ENCODE assay signal across 8 cellular contexts in genomic region chr1:30748699-30749401, GRCh38. TPM values are rescaled to one million over a fixed set of nuclear protein-coding genes. Genes with fewer than 3 reads are reported as not detected.
A peak's percentile ranks its signal among the peaks of the same experiment; 100 is the strongest.
DNase-seq lines count a peak whose midpoint lies in the region; ATAC-seq lines count a peak whose summit lies in the region.

No MANE protein-coding gene starts in this region.

- intact Hi-C loops in naive thymus-derived CD4-positive, alpha-beta T cell (cut with micrococcal nuclease), result loop anchor here (1.0 to 10.0 kb wide), 3 partner anchors 8 to 1186 kb away; partner anchors contain the start of genes LAPTM5 (in 2 of the 2), PTP4A2 (in 1 of the 2) and PUM1 (in 1 of the 2)

- peak overlapping the region; percentile 80 to 100 (median 85) for H3K4me3 Mint-ChIP-seq in CD8-positive, alpha-beta memory T cell
- peak overlapping the region; percentile 78 for H3K4me3 Mint-ChIP-seq in activated naive CD8-positive, alpha-beta T cell treated with anti-CD3 and anti-CD28 coated beads, Interleukin-2, amount 50 U/mL, for 24 hours
- H3K4me3 Mint-ChIP-seq in naive thymus-derived CD4-positive, alpha-beta T cell, result peak overlapping the region; percentile 82 to 99 (median 96)

- peak overlapping the region; percentile 77 for H3K4me2 ChIP-seq in Karpas-422 (ENCODE audit: low read depth, low read length, poor library complexity, severe bottlenecking)

- peak overlapping the region; percentile 92 to 100 (median 100) for H3K27ac Mint-ChIP-seq in CD8-positive, alpha-beta memory T cell
- H3K27ac Mint-ChIP-seq in activated naive CD8-positive, alpha-beta T cell treated with anti-CD3 and anti-CD28 coated beads, Interleukin-2, amount 50 U/mL, for 24 hours, result peak overlapping the region; percentile 97
- peak overlapping the region; percentile 90 to 100 (median 97) for H3K27ac Mint-ChIP-seq in naive thymus-derived CD4-positive, alpha-beta T cell

- H3K36me3 ChIP-seq in CD8-positive, alpha-beta memory T cell (ENCODE audit: insufficient read depth, low read length), result peaks cover 18% of the 10 kb centered on the region
- no peaks in the 10 kb centered on the region for H3K36me3 ChIP-seq in Karpas-422 (ENCODE audit: insufficient read depth, low read length)
- peaks cover 0 to 17% (median 0%) of the 10 kb centered on the region in 3 experiments for H3K36me3 ChIP-seq in naive thymus-derived CD4-positive, alpha-beta T cell (ENCODE audit: control insufficient read depth in 2 of 3, insufficient read depth in 3 of 3, low read length in 3 of 3)

- H3K27me3 ChIP-seq in CD8-positive, alpha-beta memory T cell (ENCODE audit: insufficient read depth, low read length, poor library complexity, severe bottlenecking), result no peaks in the 10 kb centered on the region
- no peaks in the 10 kb centered on the region for H3K27me3 ChIP-seq in Karpas-422 (ENCODE audit: low read length)
- H3K27me3 ChIP-seq in naive thymus-derived CD4-positive, alpha-beta T cell (ENCODE audit: control insufficient read depth in 2 of 2, insufficient read depth in 2 of 2, low read length in 2 of 2), result no peaks in the 10 kb centered on the region

- DNase-seq in CD8-positive, alpha-beta memory T cell, result no peak
- DNase-seq in Karpas-422 (peak; percentile 75), NCI-H2029 treated with DMSO at 0.1 percent for 48 hours (lab: John Stamatoyannopoulos, UW) (no peak), epidermal melanocyte (ENCODE audit: insufficient read length, low spot score) (no peak), GDM1 (lab: John Stamatoyannopoulos, UW) (no peak)
- no peak for DNase-seq in activated naive CD8-positive, alpha-beta T cell treated with anti-CD3 and anti-CD28 coated beads, Interleukin-2, amount 50 U/mL, for 24 hours
- peak in 2 of 9 donors; percentile 62 to 77 for DNase-seq in naive thymus-derived CD4-positive, alpha-beta T cell
- DNase-seq in central memory CD4-positive, alpha-beta T cell, result no peak

- peak overlapping the region; percentile 53 for H3K27ac ChIP-seq in CD8-positive, alpha-beta memory T cell (ENCODE audit: low read depth, low read length)
- H3K27ac ChIP-seq in Karpas-422 (ENCODE audit: low read length), result peak overlapping the region; percentile 99
- H3K27ac ChIP-seq in naive thymus-derived CD4-positive, alpha-beta T cell (ENCODE audit: low read depth, low read length), result peak overlapping the region; percentile 98

- H3K9me3 ChIP-seq in CD8-positive, alpha-beta memory T cell (ENCODE audit: low read length), result no peaks in the 10 kb centered on the region
- no peaks in the 10 kb centered on the region for H3K9me3 ChIP-seq in Karpas-422 (ENCODE audit: low read length)
- H3K9me3 ChIP-seq in naive thymus-derived CD4-positive, alpha-beta T cell (ENCODE audit: control insufficient read depth in 2 of 3, low read length in 3 of 3), result no peaks in the 10 kb centered on the region

- ATAC-seq in activated naive CD8-positive, alpha-beta T cell treated with anti-CD3 and anti-CD28 coated beads, Interleukin-2, amount 50 U/mL, for 24 hours, result peak; percentile 27
- no peak for ATAC-seq in naive thymus-derived CD4-positive, alpha-beta T cell

- no peaks in the 10 kb centered on the region for H3K9me2 ChIP-seq in Karpas-422 (replicated peaks; ENCODE audit: insufficient read depth, low read length)

- H3K79me2 ChIP-seq in Karpas-422 (ENCODE audit: low read length), result peaks cover 64% of the 10 kb centered on the region

- POLR2A ChIA-PET in CD8-positive, alpha-beta memory T cell (lab: Charles Lee), result interaction anchor here (1.6 to 11.8 kb wide), 3 partner anchors 8 to 16 kb away, joined by 4 to 189 read pairs (median 5); partner anchors contain the start of gene LAPTM5
- POLR2A ChIA-PET in naive thymus-derived CD4-positive, alpha-beta T cell (lab: Charles Lee), result interaction anchor here (0.6 to 42.4 kb wide), 3 partner anchors 6 to 1437 kb away, joined by 3 to 1281 read pairs (median 1281); partner anchors contain the start of genes LAPTM5 and MATN1

- H3K4me1 Mint-ChIP-seq in CD8-positive, alpha-beta memory T cell, result peaks cover 97 to 100% (median 100%) of the 10 kb centered on the region in 3 donors
- peaks cover 98% of the 10 kb centered on the region for H3K4me1 Mint-ChIP-seq in activated naive CD8-positive, alpha-beta T cell treated with anti-CD3 and anti-CD28 coated beads, Interleukin-2, amount 50 U/mL, for 24 hours
- H3K4me1 Mint-ChIP-seq in naive thymus-derived CD4-positive, alpha-beta T cell, result peaks cover 70 to 100% (median 95%) of the 10 kb centered on the region in 7 donors

- H3K4me1 ChIP-seq in CD8-positive, alpha-beta memory T cell (ENCODE audit: insufficient read depth, low read length), result peaks cover 98% of the 10 kb centered on the region
- peaks cover 100% of the 10 kb centered on the region for H3K4me1 ChIP-seq in Karpas-422 (ENCODE audit: low read length)
- H3K4me1 ChIP-seq in naive thymus-derived CD4-positive, alpha-beta T cell (ENCODE audit: control insufficient read depth in 2 of 2, insufficient read depth in 2 of 2, low read length in 2 of 2), result peaks cover 95 to 100% of the 10 kb centered on the region in 2 donors

- H3K36me3 Mint-ChIP-seq in CD8-positive, alpha-beta memory T cell, result peaks cover 0 to 76% (median 15%) of the 10 kb centered on the region in 3 donors
- H3K36me3 Mint-ChIP-seq in activated naive CD8-positive, alpha-beta T cell treated with anti-CD3 and anti-CD28 coated beads, Interleukin-2, amount 50 U/mL, for 24 hours (ENCODE audit: low read depth), result peaks cover 35% of the 10 kb centered on the region
- H3K36me3 Mint-ChIP-seq in naive thymus-derived CD4-positive, alpha-beta T cell, result peaks cover 0 to 50% (median 17%) of the 10 kb centered on the region in 5 donors

- H3K9ac ChIP-seq in Karpas-422 (ENCODE audit: low read length), result peak overlapping the region; percentile 73

- H3K9me3 Mint-ChIP-seq in CD8-positive, alpha-beta memory T cell, result no peaks in the 10 kb centered on the region
- no peaks in the 10 kb centered on the region for H3K9me3 Mint-ChIP-seq in activated naive CD8-positive, alpha-beta T cell treated with anti-CD3 and anti-CD28 coated beads, Interleukin-2, amount 50 U/mL, for 24 hours
- no peaks in the 10 kb centered on the region for H3K9me3 Mint-ChIP-seq in naive thymus-derived CD4-positive, alpha-beta T cell

- peak overlapping the region; percentile 53 for H3K4me3 ChIP-seq in CD8-positive, alpha-beta memory T cell (ENCODE audit: low read length)
- H3K4me3 ChIP-seq in Karpas-422 (ENCODE audit: low read length), result peak overlapping the region; percentile 56
- peak overlapping the region; percentile 50 for H3K4me3 ChIP-seq in naive thymus-derived CD4-positive, alpha-beta T cell (ENCODE audit: low read length)

- H4K20me1 ChIP-seq in Karpas-422 (ENCODE audit: insufficient read depth, low read depth, low read length), result peaks cover 19% of the 10 kb centered on the region

- H2AFZ ChIP-seq in Karpas-422 (ENCODE audit: low read length), result no peak overlapping the region

- CTCF ChIA-PET in CD8-positive, alpha-beta memory T cell (lab: Charles Lee), result interaction anchor here (0.6 to 11.3 kb wide), 7 partner anchors 9 to 34 kb away, joined by 3 to 76 read pairs (median 5); partner anchors contain the start of gene LAPTM5
- CTCF ChIA-PET in naive thymus-derived CD4-positive, alpha-beta T cell (lab: Charles Lee), result interaction anchor here (0.9 to 12.1 kb wide), 4 partner anchors 9 to 31 kb away, joined by 3 to 133 read pairs (median 58); partner anchors contain the start of gene LAPTM5

- H3K27me3 Mint-ChIP-seq in CD8-positive, alpha-beta memory T cell, result peaks cover 0 to 12% of the 10 kb centered on the region in 2 donors
- H3K27me3 Mint-ChIP-seq in activated naive CD8-positive, alpha-beta T cell treated with anti-CD3 and anti-CD28 coated beads, Interleukin-2, amount 50 U/mL, for 24 hours, result no peaks in the 10 kb centered on the region
- H3K27me3 Mint-ChIP-seq in naive thymus-derived CD4-positive, alpha-beta T cell, result no peaks in the 10 kb centered on the region

RNA-seq across cellular contexts. Expression of gene LAPTM5, which starts 8.7 kb away (rescaled TPM):
- 100 to 1,000 TPM; 204 to 206 TPM for total RNA-seq in CD8-positive, alpha-beta memory T cell
- 589 TPM for polyA plus RNA-seq in CD8-positive, alpha-beta memory T cell
- total RNA-seq in Karpas-422 (2014; rRNA removed; shearing (Covaris generic); ENCODE audit: low replicate concordance), result 117 and 184 TPM in 2 replicates
- total RNA-seq in naive thymus-derived CD4-positive, alpha-beta T cell, result 100 to 1,000 TPM; 464 to 783 (median 647) TPM
- polyA plus RNA-seq in naive thymus-derived CD4-positive, alpha-beta T cell, result 100 to 1,000 TPM; 551 to 556 TPM

RNA-seq across cellular contexts. Expression of gene MATN1, which starts 25.5 kb away (rescaled TPM):
- under 1 TPM; 0.59 to 0.91 TPM for total RNA-seq in CD8-positive, alpha-beta memory T cell
- polyA plus RNA-seq in CD8-positive, alpha-beta memory T cell, result not detected
- 0.19 and 1.2 TPM in 2 replicates for total RNA-seq in Karpas-422 (2014; rRNA removed; shearing (Covaris generic); ENCODE audit: low replicate concordance)
- total RNA-seq in naive thymus-derived CD4-positive, alpha-beta T cell, result 1 to 10 TPM in 2 of 5 experiments, under 1 TPM in 3; 0.08 to 3.6 (median 0.22) TPM
- polyA plus RNA-seq in naive thymus-derived CD4-positive, alpha-beta T cell, result not detected
